ENCODE assay signal across 21 cellular contexts in genomic region chr18:66951750-66952149, GRCh38.
"Had no signal": no experiment of that assay in that cellular context is flagged by ENCODE, and none has a peak within 500 bp of the region (broad histone marks: within the 10 kb centered on the region; RNA-seq: fewer than 3 reads in every experiment).

No MANE protein-coding gene starts in this region.

- H3K4me3 ChIP-seq: coronary artery, dorsolateral prefrontal cortex, esophagus muscularis mucosa, gastroesophageal sphincter, heart left ventricle, hepatocyte, left lung, lower lobe of right lung, mucosa of descending colon had no signal

- H3K4me2 ChIP-seq: hepatocyte had no signal

- H3K9me3 ChIP-seq: esophagus muscularis mucosa, lower lobe of right lung, mucosa of descending colon had no signal

- H3K27ac ChIP-seq: coronary artery, dorsolateral prefrontal cortex, esophagus muscularis mucosa, foreskin keratinocyte, gastroesophageal sphincter, heart left ventricle, hepatocyte, left lung, lower lobe of right lung had no signal

- H3K4me1 ChIP-seq: esophagus muscularis mucosa, foreskin keratinocyte, gastroesophageal sphincter, heart left ventricle, left lung, lower lobe of right lung had no signal

- H3K27me3 ChIP-seq: dorsolateral prefrontal cortex, esophagus muscularis mucosa, foreskin keratinocyte, gastroesophageal sphincter, heart left ventricle, hepatocyte, left lung had no signal

- H2AFZ ChIP-seq: hepatocyte had no signal

- H3K79me2 ChIP-seq: hepatocyte had no signal

- FAIRE-seq: endothelial cell of umbilical vein, keratinocyte had no signal

- DNase-seq: dermis blood vessel endothelial cell; dorsolateral prefrontal cortex; effector CD4-positive, alpha-beta T cell; effector memory CD4-positive, alpha-beta T cell; foreskin keratinocyte; heart left ventricle; hypothalamus; immature natural killer cell; left cardiac atrium; left lung; left ventricle myocardium superior; lower lobe of right lung; mesenchymal stem cell; mucosa of descending colon; naive B cell had no signal

- ATAC-seq: foreskin keratinocyte, gastroesophageal sphincter, heart left ventricle, left cardiac atrium, left lung, left ventricle myocardium superior, lower lobe of right lung, mucosa of descending colon had no signal

- H3K36me3 ChIP-seq: esophagus muscularis mucosa, gastroesophageal sphincter, heart left ventricle, left lung, lower lobe of right lung had no signal
